Comparison of ENCODE assay signal across 1 cellular context in the genomic region with DNA sequence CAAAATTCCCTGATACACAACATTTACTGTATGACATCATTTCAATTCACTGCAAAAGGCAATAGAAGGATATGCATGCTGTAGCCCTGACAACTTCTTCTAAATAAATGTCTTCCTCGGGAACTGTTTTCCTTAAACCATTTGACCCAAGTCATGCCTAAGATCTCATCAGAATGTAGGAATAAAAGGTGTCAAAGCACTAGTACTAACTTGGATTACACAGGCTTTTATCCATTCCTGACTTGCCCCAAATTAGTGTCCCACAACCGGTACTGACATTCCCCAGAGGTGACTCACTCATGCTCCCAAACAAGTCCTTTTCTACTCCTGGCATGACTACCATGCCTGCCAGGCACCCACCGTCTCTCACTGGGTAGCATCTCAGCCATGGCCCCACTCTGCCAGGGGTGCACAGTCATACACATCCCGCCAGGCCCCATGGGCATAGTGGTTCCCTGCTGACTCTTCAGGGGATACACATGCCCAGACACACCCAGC.
TF ChIP-seq lines count a peak whose summit lies in the region.

No MANE protein-coding gene starts in this region.

TF ChIP-seq in IMR-90, 13 proteins besides CTCF, POLR2A, EP300 and RAD21:
- TF ChIP-seq BHLHE40 (IDR thresholded peaks at IDR 0.05; ENCODE audit: low read depth, low read length): no peak
- TF ChIP-seq, protein P1, sequence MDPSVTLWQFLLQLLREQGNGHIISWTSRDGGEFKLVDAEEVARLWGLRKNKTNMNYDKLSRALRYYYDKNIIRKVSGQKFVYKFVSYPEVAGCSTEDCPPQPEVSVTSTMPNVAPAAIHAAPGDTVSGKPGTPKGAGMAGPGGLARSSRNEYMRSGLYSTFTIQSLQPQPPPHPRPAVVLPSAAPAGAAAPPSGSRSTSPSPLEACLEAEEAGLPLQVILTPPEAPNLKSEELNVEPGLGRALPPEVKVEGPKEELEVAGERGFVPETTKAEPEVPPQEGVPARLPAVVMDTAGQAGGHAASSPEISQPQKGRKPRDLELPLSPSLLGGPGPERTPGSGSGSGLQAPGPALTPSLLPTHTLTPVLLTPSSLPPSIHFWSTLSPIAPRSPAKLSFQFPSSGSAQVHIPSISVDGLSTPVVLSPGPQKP (IDR thresholded peaks at IDR 0.05; ENCODE audit: borderline replicate concordance, low read depth, low read length): no peak
- TF ChIP-seq CHD1 (IDR thresholded peaks at IDR 0.05; ENCODE audit: low read depth, low read length): no peak
- TF ChIP-seq FOS (IDR thresholded peaks at IDR 0.05; ENCODE audit: low read depth, low read length): no peak
- no peak for TF ChIP-seq SMC3 (IDR thresholded peaks at IDR 0.05; ENCODE audit: low read depth, low read length)
- no peak for TF ChIP-seq RFX5 (IDR thresholded peaks at IDR 0.05; ENCODE audit: low read depth, low read length)
- TF ChIP-seq MAFK (IDR thresholded peaks at IDR 0.05; ENCODE audit: low read depth, low read length): no peak
- TF ChIP-seq RCOR1 (IDR thresholded peaks at IDR 0.05; ENCODE audit: insufficient replicate concordance, low read length): no peak
- no peak for TF ChIP-seq CEBPB (IDR thresholded peaks at IDR 0.05; ENCODE audit: low read depth, low read length)
- TF ChIP-seq, protein P2, sequence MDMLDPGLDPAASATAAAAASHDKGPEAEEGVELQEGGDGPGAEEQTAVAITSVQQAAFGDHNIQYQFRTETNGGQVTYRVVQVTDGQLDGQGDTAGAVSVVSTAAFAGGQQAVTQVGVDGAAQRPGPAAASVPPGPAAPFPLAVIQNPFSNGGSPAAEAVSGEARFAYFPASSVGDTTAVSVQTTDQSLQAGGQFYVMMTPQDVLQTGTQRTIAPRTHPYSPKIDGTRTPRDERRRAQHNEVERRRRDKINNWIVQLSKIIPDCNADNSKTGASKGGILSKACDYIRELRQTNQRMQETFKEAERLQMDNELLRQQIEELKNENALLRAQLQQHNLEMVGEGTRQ (IDR thresholded peaks at IDR 0.05; ENCODE audit: low read depth, low read length): no peak
- TF ChIP-seq MAZ (IDR thresholded peaks at IDR 0.05; ENCODE audit: borderline replicate concordance, low read depth, low read length): no peak
- no peak for TF ChIP-seq MXI1 (IDR thresholded peaks at IDR 0.05; ENCODE audit: borderline replicate concordance, low read depth, low read length)
- no peak for TF ChIP-seq NFE2L2 (IDR thresholded peaks at IDR 0.05; ENCODE audit: low read depth, low read length)
